Comparison of ENCODE assay signal across 10 cellular contexts in genomic region chr1:206540044-206540758, GRCh38. TPM values are rescaled to one million over a fixed set of nuclear protein-coding genes. Genes with fewer than 3 reads are reported as not detected.
DNase-seq lines count a peak whose midpoint lies in the region; ATAC-seq and TF ChIP-seq lines count a peak whose summit lies in the region.
"Had no signal": no experiment of that assay in that cellular context is flagged by ENCODE, and none has a peak within 500 bp of the region (broad histone marks: within the 10 kb centered on the region; RNA-seq: fewer than 3 reads in every experiment).

No MANE protein-coding gene starts in this region.

- POLR2A ChIA-PET in OCI-LY7 (lab: Charles Lee), result interaction anchor here (0.7 to 1.4 kb wide), 3 partner anchors 15 to 61 kb away, joined by 3 read pairs; no protein-coding TSS in a partner anchor

- peak; percentile 93 for ATAC-seq in sciatic nerve
- no peak for ATAC-seq in HG03139 (IDR thresholded peaks at IDR 0.05; ENCODE audit: unreplicated experiment)
- ATAC-seq: SK-N-SH treated with all-trans-retinoic acid at 6 μM for 48 hours had no signal

- no peaks in the 10 kb centered on the region for H4K20me1 ChIP-seq in OCI-LY7 (ENCODE audit: insufficient read depth, low read length)

- DNase-seq in OCI-LY7 (ENCODE audit: low spot score) (no peak), globus pallidus (ENCODE audit: low spot score) (peak; percentile 33), sciatic nerve (ENCODE audit: low spot score) (peak; percentile 78), COR-L47 (lab: John Stamatoyannopoulos, UW) (no peak), occipital lobe (lab: John Stamatoyannopoulos, UW) (no peak), NCI-H526 treated with DMSO at 0.1 percent for 48 hours (lab: John Stamatoyannopoulos, UW) (no peak)
- DNase-seq: activated CD4-positive, alpha-beta T cell treated with anti-CD3 and anti-CD28 coated beads, Interleukin-2, amount 50 U/mL, for 4 hours had no signal

- no peaks in the 10 kb centered on the region for H3K9me2 ChIP-seq in OCI-LY7 (ENCODE audit: insufficient read depth, low read length)

- H3K27ac ChIP-seq in C4-2B, result peak overlapping the region; percentile 91
- no peak overlapping the region for H3K27ac ChIP-seq in OCI-LY7 (ENCODE audit: low read depth, low read length, poor library complexity, severe bottlenecking)

- CTCF ChIA-PET in OCI-LY7 (lab: Charles Lee; ENCODE audit: unreplicated experiment), result interaction anchor here (0.6 to 1.1 kb wide), 2 partner anchors 43 to 245 kb away, joined by 3 to 7 read pairs; no protein-coding TSS in a partner anchor

- H2AFZ ChIP-seq in OCI-LY7 (ENCODE audit: low read length), result peak overlapping the region; percentile 68; the same call in 1 of the 2 replicates

- H3K4me3 ChIP-seq in OCI-LY7 (ENCODE audit: low read depth, low read length, poor library complexity, severe bottlenecking), result no peak overlapping the region

- no peaks in the 10 kb centered on the region for H3K79me2 ChIP-seq in OCI-LY7 (ENCODE audit: insufficient read depth, low read depth, low read length)

- intact Hi-C loops in OCI-LY7 (cut with micrococcal nuclease; ENCODE audit: unreplicated experiment) (no loop called here), sciatic nerve (cut with DNase I) (no loop called here)

- TF ChIP-seq CTCF in C4-2B (conservative IDR thresholded peaks at IDR 0.05) (no peak), OCI-LY7 (conservative IDR thresholded peaks at IDR 0.05; ENCODE audit: low read length) (no peak)

- peak overlapping the region; percentile 26; the same call in 1 of the 2 replicates for H3K4me2 ChIP-seq in OCI-LY7 (ENCODE audit: low read length)

- peaks cover 17% of the 10 kb centered on the region for H3K4me1 ChIP-seq in OCI-LY7 (ENCODE audit: insufficient read depth, low read length, poor library complexity, severe bottlenecking)

- no peaks in the 10 kb centered on the region for H3K36me3 ChIP-seq in OCI-LY7 (ENCODE audit: insufficient read depth, low read length)

- no TSS peak for BruUV-seq in OCI-LY7 (replicated peaks; lab: Mats Ljungman, UMichigan)

- no peaks in the 10 kb centered on the region for H3K9me3 ChIP-seq in OCI-LY7 (ENCODE audit: low read length)

RNA-seq across cellular contexts. Expression of gene RASSF5, which starts 32.9 kb away (rescaled TPM):
- total RNA-seq in OCI-LY7 (2014; rRNA removed; shearing (Covaris generic)), result 19.8 and 21.4 TPM in 2 replicates
- total RNA-seq in OCI-LY7 (2022) (25.7 and 30.0 TPM in 2 replicates), sciatic nerve (53.0 TPM), occipital lobe (0.62 TPM)

Comparison
In these comparisons a context has a peak if more than half of its experiments do, and no peak if none do; other contexts are left out.
1. DNase-seq: peak in globus pallidus (single experiment) and sciatic nerve (single experiment); none in OCI-LY7 (single experiment), COR-L47 (single experiment), occipital lobe (single experiment) and NCI-H526 treated with DMSO at 0.1 percent for 48 hours (single experiment).
2. RNA of gene RASSF5, which starts 32.9 kb away (total RNA-seq): 53.0 TPM in sciatic nerve (single experiment) and 19.8 to 30.0 TPM in OCI-LY7; 0.62 TPM in occipital lobe (single experiment); every median in the first group is over 10 times any median in the second.